In the genomic region with DNA sequence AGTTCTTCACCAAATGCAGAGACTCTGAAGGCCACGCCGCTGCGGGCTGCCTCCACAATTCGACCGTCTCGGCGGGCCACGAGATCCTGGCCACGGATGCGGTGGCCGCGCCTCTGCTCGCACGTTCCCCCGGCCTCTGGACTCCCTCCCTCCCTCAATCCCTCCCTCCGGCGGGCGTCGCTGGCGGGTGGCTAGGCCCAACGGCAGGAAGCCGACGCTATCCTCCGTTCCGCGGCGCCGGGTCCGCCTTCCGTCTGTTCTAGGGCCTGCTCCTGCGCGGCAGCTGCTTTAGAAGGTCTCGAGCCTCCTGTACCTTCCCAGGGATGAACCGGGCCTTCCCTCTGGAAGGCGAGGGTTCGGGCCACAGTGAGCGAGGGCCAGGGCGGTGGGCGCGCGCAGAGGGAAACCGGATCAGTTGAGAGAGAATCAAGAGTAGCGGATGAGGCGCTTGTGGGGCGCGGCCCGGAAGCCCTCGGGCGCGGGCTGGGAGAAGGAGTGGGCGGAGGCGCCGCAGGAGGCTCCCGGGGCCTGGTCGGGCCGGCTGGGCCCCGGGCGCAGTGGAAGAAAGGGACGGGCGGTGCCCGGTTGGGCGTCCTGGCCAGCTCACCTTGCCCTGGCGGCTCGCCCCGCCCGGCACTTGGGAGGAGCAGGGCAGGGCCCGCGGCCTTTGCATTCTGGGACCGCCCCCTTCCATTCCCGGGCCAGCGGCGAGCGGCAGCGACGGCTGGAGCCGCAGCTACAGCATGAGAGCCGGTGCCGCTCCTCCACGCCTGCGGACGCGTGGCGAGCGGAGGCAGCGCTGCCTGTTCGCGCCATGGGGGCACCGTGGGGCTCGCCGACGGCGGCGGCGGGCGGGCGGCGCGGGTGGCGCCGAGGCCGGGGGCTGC, we compare ENCODE assay signal across 1 cellular context.
TF ChIP-seq lines count a peak whose summit lies in the region.

A gene with protein sequence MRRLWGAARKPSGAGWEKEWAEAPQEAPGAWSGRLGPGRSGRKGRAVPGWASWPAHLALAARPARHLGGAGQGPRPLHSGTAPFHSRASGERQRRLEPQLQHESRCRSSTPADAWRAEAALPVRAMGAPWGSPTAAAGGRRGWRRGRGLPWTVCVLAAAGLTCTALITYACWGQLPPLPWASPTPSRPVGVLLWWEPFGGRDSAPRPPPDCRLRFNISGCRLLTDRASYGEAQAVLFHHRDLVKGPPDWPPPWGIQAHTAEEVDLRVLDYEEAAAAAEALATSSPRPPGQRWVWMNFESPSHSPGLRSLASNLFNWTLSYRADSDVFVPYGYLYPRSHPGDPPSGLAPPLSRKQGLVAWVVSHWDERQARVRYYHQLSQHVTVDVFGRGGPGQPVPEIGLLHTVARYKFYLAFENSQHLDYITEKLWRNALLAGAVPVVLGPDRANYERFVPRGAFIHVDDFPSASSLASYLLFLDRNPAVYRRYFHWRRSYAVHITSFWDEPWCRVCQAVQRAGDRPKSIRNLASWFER (plus strand): TSS at position 227 of the 887 bp plus-strand sequence. CDS start 213 bp downstream, at position 440.

TF ChIP-seq in HepG2, 621 proteins besides CTCF, POLR2A, EP300 and RAD21 (continued from another document and continues in another):
- TF ChIP-seq FOXC1 (CRISPR knock-in tag; IDR thresholded peaks at IDR 0.05; ENCODE audit: borderline replicate concordance) (peak; percentile 40; the same call in 1 of the 2 replicates), GATAD2A (CRISPR knock-in tag; IDR thresholded peaks at IDR 0.05) (no peak), KLF9 (CRISPR knock-in tag; IDR thresholded peaks at IDR 0.05; ENCODE audit: low read depth) (no peak; the same call in 1 of the 2 replicates), PHF8 (CRISPR knock-in tag; IDR thresholded peaks at IDR 0.05) (peak; percentile 88), PHF5A (CRISPR knock-in tag; IDR thresholded peaks at IDR 0.05; ENCODE audit: low read depth, unreplicated experiment) (no peak), YEATS2 (CRISPR knock-in tag; IDR thresholded peaks at IDR 0.05; ENCODE audit: borderline replicate concordance) (no peak), GMEB1 (CRISPR knock-in tag; IDR thresholded peaks at IDR 0.05; ENCODE audit: borderline replicate concordance) (peak; percentile 39; the same call in 1 of the 2 replicates), BHLHE40 (IDR thresholded peaks at IDR 0.05; ENCODE audit: low read length) (0 out of 2 replicates have a peak, but pooled peaks have one; percentile 10), MEIS2 (CRISPR knock-in tag; IDR thresholded peaks at IDR 0.05) (no peak), KAT2B (IDR thresholded peaks at IDR 0.05; ENCODE audit: borderline replicate concordance, low read depth, low read length) (no peak), ZNF121 (CRISPR knock-in tag; IDR thresholded peaks at IDR 0.05) (0 out of 2 replicates have a peak, but pooled peaks have one; percentile 27), ATRX (CRISPR knock-in tag; IDR thresholded peaks at IDR 0.05; ENCODE audit: borderline replicate concordance) (no peak), STAG1 (CRISPR knock-in tag; IDR thresholded peaks at IDR 0.05) (no peak), GRHL1 (CRISPR knock-in tag; conservative IDR thresholded peaks at IDR 0.05) (no peak), THAP11 (CRISPR knock-in tag; IDR thresholded peaks at IDR 0.05) (peak; percentile 28; the same call in 1 of the 2 replicates), PAF1 (CRISPR knock-in tag; IDR thresholded peaks at IDR 0.05) (no peak)
- TF ChIP-seq, protein P1, sequence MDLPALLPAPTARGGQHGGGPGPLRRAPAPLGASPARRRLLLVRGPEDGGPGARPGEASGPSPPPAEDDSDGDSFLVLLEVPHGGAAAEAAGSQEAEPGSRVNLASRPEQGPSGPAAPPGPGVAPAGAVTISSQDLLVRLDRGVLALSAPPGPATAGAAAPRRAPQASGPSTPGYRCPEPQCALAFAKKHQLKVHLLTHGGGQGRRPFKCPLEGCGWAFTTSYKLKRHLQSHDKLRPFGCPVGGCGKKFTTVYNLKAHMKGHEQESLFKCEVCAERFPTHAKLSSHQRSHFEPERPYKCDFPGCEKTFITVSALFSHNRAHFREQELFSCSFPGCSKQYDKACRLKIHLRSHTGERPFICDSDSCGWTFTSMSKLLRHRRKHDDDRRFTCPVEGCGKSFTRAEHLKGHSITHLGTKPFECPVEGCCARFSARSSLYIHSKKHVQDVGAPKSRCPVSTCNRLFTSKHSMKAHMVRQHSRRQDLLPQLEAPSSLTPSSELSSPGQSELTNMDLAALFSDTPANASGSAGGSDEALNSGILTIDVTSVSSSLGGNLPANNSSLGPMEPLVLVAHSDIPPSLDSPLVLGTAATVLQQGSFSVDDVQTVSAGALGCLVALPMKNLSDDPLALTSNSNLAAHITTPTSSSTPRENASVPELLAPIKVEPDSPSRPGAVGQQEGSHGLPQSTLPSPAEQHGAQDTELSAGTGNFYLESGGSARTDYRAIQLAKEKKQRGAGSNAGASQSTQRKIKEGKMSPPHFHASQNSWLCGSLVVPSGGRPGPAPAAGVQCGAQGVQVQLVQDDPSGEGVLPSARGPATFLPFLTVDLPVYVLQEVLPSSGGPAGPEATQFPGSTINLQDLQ (CRISPR knock-in tag; IDR thresholded peaks at IDR 0.05), result no peak
- TF ChIP-seq, protein P2, sequence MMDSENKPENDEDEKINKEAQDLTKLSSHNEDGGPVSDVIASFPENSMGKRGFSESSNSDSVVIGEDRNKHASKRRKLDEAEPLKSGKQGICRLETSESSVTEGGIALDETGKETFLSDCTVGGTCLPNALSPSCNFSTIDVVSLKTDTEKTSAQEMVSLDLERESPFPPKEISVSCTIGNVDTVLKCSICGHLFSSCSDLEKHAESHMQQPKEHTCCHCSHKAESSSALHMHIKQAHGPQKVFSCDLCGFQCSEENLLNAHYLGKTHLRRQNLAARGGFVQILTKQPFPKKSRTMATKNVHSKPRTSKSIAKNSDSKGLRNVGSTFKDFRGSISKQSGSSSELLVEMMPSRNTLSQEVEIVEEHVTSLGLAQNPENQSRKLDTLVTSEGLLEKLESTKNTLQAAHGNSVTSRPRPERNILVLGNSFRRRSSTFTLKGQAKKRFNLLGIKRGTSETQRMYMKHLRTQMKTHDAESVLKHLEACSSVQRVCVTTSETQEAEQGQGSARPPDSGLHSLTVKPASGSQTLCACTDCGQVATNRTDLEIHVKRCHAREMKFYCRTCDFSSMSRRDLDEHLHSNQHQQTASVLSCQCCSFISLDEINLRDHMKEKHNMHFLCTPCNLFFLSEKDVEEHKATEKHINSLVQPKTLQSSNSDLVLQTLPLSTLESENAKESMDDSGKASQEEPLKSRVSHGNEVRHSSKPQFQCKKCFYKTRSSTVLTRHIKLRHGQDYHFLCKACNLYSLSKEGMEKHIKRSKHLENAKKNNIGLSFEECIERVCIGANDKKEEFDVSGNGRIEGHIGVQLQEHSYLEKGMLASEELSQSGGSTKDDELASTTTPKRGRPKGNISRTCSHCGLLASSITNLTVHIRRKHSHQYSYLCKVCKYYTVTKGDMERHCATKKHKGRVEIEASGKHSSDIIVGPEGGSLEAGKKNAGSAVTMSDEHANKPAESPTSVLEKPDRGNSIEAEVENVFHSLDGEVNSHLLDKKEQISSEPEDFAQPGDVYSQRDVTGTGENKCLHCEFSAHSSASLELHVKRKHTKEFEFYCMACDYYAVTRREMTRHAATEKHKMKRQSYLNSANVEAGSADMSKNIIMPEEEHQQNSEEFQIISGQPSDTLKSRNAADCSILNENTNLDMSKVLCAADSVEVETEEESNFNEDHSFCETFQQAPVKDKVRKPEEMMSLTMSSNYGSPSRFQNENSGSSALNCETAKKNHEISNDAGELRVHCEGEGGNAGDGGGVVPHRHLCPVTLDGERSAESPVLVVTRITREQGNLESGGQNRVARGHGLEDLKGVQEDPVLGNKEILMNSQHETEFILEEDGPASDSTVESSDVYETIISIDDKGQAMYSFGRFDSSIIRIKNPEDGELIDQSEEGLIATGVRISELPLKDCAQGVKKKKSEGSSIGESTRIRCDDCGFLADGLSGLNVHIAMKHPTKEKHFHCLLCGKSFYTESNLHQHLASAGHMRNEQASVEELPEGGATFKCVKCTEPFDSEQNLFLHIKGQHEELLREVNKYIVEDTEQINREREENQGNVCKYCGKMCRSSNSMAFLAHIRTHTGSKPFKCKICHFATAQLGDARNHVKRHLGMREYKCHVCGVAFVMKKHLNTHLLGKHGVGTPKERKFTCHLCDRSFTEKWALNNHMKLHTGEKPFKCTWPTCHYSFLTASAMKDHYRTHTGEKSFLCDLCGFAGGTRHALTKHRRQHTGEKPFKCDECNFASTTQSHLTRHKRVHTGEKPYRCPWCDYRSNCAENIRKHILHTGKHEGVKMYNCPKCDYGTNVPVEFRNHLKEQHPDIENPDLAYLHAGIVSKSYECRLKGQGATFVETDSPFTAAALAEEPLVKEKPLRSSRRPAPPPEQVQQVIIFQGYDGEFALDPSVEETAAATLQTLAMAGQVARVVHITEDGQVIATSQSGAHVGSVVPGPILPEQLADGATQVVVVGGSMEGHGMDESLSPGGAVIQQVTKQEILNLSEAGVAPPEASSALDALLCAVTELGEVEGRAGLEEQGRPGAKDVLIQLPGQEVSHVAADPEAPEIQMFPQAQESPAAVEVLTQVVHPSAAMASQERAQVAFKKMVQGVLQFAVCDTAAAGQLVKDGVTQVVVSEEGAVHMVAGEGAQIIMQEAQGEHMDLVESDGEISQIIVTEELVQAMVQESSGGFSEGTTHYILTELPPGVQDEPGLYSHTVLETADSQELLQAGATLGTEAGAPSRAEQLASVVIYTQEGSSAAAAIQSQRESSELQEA (CRISPR knock-in tag; IDR thresholded peaks at IDR 0.05; ENCODE audit: not compliant biosample characterization), result peak; percentile 38
- TF ChIP-seq, protein P3, sequence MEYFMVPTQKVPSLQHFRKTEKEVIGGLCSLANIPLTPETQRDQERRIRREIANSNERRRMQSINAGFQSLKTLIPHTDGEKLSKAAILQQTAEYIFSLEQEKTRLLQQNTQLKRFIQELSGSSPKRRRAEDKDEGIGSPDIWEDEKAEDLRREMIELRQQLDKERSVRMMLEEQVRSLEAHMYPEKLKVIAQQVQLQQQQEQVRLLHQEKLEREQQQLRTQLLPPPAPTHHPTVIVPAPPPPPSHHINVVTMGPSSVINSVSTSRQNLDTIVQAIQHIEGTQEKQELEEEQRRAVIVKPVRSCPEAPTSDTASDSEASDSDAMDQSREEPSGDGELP (IDR thresholded peaks at IDR 0.05; ENCODE audit: borderline replicate concordance, low read depth), result no peak
- TF ChIP-seq, protein P4, sequence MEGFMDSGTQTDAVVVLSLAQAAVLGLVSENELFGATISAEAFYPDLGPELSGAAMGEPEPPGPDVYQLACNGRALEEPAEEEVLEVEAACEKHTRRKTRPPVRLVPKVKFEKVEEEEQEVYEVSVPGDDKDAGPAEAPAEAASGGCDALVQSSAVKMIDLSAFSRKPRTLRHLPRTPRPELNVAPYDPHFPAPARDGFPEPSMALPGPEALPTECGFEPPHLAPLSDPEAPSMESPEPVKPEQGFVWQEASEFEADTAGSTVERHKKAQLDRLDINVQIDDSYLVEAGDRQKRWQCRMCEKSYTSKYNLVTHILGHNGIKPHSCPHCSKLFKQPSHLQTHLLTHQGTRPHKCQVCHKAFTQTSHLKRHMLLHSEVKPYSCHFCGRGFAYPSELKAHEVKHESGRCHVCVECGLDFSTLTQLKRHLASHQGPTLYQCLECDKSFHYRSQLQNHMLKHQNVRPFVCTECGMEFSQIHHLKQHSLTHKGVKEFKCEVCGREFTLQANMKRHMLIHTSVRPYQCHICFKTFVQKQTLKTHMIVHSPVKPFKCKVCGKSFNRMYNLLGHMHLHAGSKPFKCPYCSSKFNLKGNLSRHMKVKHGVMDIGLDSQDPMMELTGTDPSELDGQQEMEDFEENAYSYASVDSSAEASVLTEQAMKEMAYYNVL (CRISPR knock-in tag; IDR thresholded peaks at IDR 0.05; ENCODE audit: borderline replicate concordance), result no peak
